ENCODE assay signal across 15 cellular contexts in the genomic region with DNA sequence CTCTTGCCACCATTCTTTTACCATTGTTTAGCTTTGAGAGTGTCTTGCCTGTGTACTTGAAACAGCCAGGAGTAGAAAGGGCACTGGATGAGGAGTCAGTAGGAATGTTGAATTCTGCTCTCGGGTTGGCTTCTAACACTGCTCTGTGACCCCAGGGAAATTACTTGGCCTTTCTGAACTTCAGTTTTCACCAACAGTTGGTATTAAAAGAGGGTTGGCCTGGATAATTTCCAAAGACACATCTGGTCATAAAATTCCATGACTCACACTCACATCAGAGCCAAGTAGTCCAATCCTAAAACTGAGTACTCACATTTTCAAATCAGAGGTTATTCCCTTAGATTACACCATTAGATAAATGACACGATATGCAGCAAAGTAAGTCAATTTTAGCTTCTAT.
DNase-seq lines count a peak whose midpoint lies in the region; FAIRE-seq and TF ChIP-seq lines count a peak whose summit lies in the region.
"Had no signal": no experiment of that assay in that cellular context is flagged by ENCODE, and none has a peak within 500 bp of the region (broad histone marks: within the 10 kb centered on the region; RNA-seq: fewer than 3 reads in every experiment).

No MANE protein-coding gene starts in this region.

- no peaks in the 10 kb centered on the region for H3K36me3 ChIP-seq in testis (ENCODE audit: low read depth, missing control alignments)
- H3K36me3 ChIP-seq: tibial artery had no signal

- no peaks in the 10 kb centered on the region for H3K9me3 ChIP-seq in testis

- no peaks in the 10 kb centered on the region for H3K27me3 ChIP-seq in testis
- H3K27me3 ChIP-seq: tibial artery had no signal

- DNase-seq in GM04504 (ENCODE audit: low read depth) (peak; percentile 8), RCC 7860 (ENCODE audit: low spot score) (peak; percentile 44), epithelial cell of esophagus (ENCODE audit: low read depth) (peak; percentile 11), skeletal muscle cell (ENCODE audit: low read depth) (peak; percentile 52), NCI-H510A treated with DMSO at 0.1 percent for 48 hours (lab: John Stamatoyannopoulos, UW) (no peak), NAMALWA (ENCODE audit: low spot score) (no peak), testis (no peak)
- DNase-seq: activated naive CD4-positive, alpha-beta T cell treated with anti-CD3 and anti-CD28 coated beads for 36 hours; hypothalamus; NCI-H1105; NCI-H2171; stimulated activated CD4-positive, alpha-beta T cell treated with anti-CD3 and anti-CD28 coated beads, Interleukin-2, amount 100 ng/mL, for 24 hours; stimulated activated CD8-positive, alpha-beta memory T cell treated with anti-CD3 and anti-CD28 coated beads, Interleukin-4, amount 100 ng/mL, for 48 hours; tibial artery had no signal

- peak; percentile 54 for FAIRE-seq in RCC 7860 (lab: Jason Lieb, UNC)

- TF ChIP-seq CTCF in epithelial cell of esophagus (IDR thresholded peaks at IDR 0.05; ENCODE audit: insufficient read depth, low read depth, low read length, missing control alignments) (no peak), testis (IDR thresholded peaks at IDR 0.05) (no peak)

- WGBS in testis, 2 donors = 32 to 51% methylated on average over 2 of the region's 2 CpGs

- intact Hi-C loops in testis (cut with DNase I; ENCODE audit: low total_unique reads) = no loop called here

- no peak overlapping the region for H3K27ac ChIP-seq in testis
- H3K27ac ChIP-seq: tibial artery had no signal

- no peaks in the 10 kb centered on the region for H3K4me1 ChIP-seq in testis
- H3K4me1 ChIP-seq: tibial artery had no signal

- TF ChIP-seq POLR2A in testis (IDR thresholded peaks at IDR 0.05) = no peak

- H3K4me3 ChIP-seq in epithelial cell of esophagus (ENCODE audit: low read length) (no peak overlapping the region), skeletal muscle cell (ENCODE audit: low read depth, low read length) (no peak overlapping the region), testis (no peak overlapping the region)
- H3K4me3 ChIP-seq: GM23338, tibial artery had no signal

Comparison
In these comparisons a context has a peak if more than half of its experiments do, and no peak if none do; other contexts are left out.
1. DNase-seq: peak in GM04504 (single experiment), RCC 7860 (single experiment), epithelial cell of esophagus (single experiment) and skeletal muscle cell (single experiment); none in NCI-H510A treated with DMSO at 0.1 percent for 48 hours (single experiment), NAMALWA (single experiment) and testis (single experiment).